Comparison of ENCODE assay signal across 1 cellular context in genomic region chr4:110640608-110641007, GRCh38.
TF ChIP-seq lines count a peak whose summit lies in the region.

No MANE protein-coding gene starts in this region.

TF ChIP-seq in SK-N-SH treated with all-trans-retinoic acid at 6 μM for 48 hours, 23 proteins besides CTCF, POLR2A, EP300 and RAD21 (continued from another document):
- TF ChIP-seq PATZ1 (CRISPR knock-in tag; IDR thresholded peaks at IDR 0.05; ENCODE audit: borderline replicate concordance) (no peak), BACH2 (CRISPR knock-in tag; IDR thresholded peaks at IDR 0.05; ENCODE audit: borderline replicate concordance) (no peak), CSDC2 (CRISPR knock-in tag; IDR thresholded peaks at IDR 0.05) (no peak), PPARA (CRISPR knock-in tag; IDR thresholded peaks at IDR 0.05; ENCODE audit: borderline replicate concordance) (no peak)
